Comparison of ENCODE assay signal across 32 cellular contexts in genomic region chr20:30599990-30600389, GRCh38.
"Had no signal": no experiment of that assay in that cellular context is flagged by ENCODE, and none has a peak within 500 bp of the region (broad histone marks: within the 10 kb centered on the region; RNA-seq: fewer than 3 reads in every experiment).

No MANE protein-coding gene starts in this region.

- H3K4me1 ChIP-seq: adrenal gland, ascending aorta, body of pancreas, breast epithelium had no signal

- H3K36me3 ChIP-seq: adrenal gland, ascending aorta, brain microvascular endothelial cell, breast epithelium, cardiac muscle cell had no signal

- ATAC-seq: activated naive CD4-positive, alpha-beta T cell treated with anti-CD3 and anti-CD28 coated beads, Interleukin-2, amount 50 U/mL, for 72 hours; activated naive CD8-positive, alpha-beta T cell treated with anti-CD3 and anti-CD28 coated beads, Interleukin-2, amount 50 U/mL, for 24 hours; activated T-cell treated with anti-CD3 and anti-CD28 coated beads, Interleukin-2, amount 50 U/mL, for 4 hours; activated T-cell treated with anti-CD3 and anti-CD28 coated beads, Interleukin-2, amount 50 U/mL, for 72 hours; activated T-helper 17 cell treated with anti-CD3 and anti-CD28 coated beads, Interleukin-2, amount 50 U/mL, for 72 hours; body of pancreas had no signal

- DNase-seq: activated effector memory CD4-positive, alpha-beta T cell treated with anti-CD3 and anti-CD28 coated beads, Interleukin-2, amount 50 U/mL, for 16 hours; activated effector memory CD4-positive, alpha-beta T cell treated with Interleukin-2 at 50 U/mL for 16 hours; activated gamma-delta T cell; activated gamma-delta T cell treated with Interleukin-2 at 50 U/mL for 16 hours; activated naive CD4-positive, alpha-beta T cell; activated naive CD4-positive, alpha-beta T cell treated with anti-CD3 and anti-CD28 coated beads for 36 hours; activated naive CD4-positive, alpha-beta T cell treated with anti-CD3 and anti-CD28 coated beads, Interleukin-2, amount 10 ng/mL, durations not matched to agents 7 days and 5 days; activated naive CD4-positive, alpha-beta T cell treated with anti-CD3 and anti-CD28 coated beads, Interleukin-2, amount 50 U/mL, for 16 hours; activated naive CD4-positive, alpha-beta T cell treated with Interleukin-2 at 50 U/mL for 16 hours; activated naive CD8-positive, alpha-beta T cell treated with anti-CD3 and anti-CD28 coated beads for 36 hours; activated naive CD8-positive, alpha-beta T cell treated with anti-CD3 and anti-CD28 coated beads, Interleukin-2, amount 10 ng/mL, durations not matched to agents 7 days and 5 days; activated naive CD8-positive, alpha-beta T cell treated with anti-CD3 and anti-CD28 coated beads, Interleukin-2, amount 50 U/mL, for 24 hours; activated T-cell treated with anti-CD3 and anti-CD28 coated beads, Interleukin-2, amount 50 U/mL, for 1 hour; activated T-cell treated with anti-CD3 and anti-CD28 coated beads, Interleukin-2, amount 50 U/mL, for 24 hours; activated T-cell treated with anti-CD3 and anti-CD28 coated beads, Interleukin-2, amount 50 U/mL, for 4 hours; activated T-cell treated with anti-CD3 and anti-CD28 coated beads, Interleukin-2, amount 50 U/mL, for 48 hours; activated T-cell treated with anti-CD3 and anti-CD28 coated beads, Interleukin-2, amount 50 U/mL, for 72 hours; adrenal gland; amniotic stem cell; amygdala; anterior cingulate cortex; aorta; body of pancreas; brain microvascular endothelial cell; caudate nucleus; central memory CD4-positive, alpha-beta T cell; cerebellar nuclear complex had no signal

- H3K9me3 ChIP-seq: adrenal gland, ascending aorta, body of pancreas had no signal

- H3K4me3 ChIP-seq: adrenal gland, ascending aorta, body of pancreas, breast epithelium, cardiac muscle cell had no signal

- H3K27me3 ChIP-seq: adrenal gland, ascending aorta, body of pancreas, brain microvascular endothelial cell, breast epithelium, cardiac muscle cell had no signal

- H3K27ac ChIP-seq: adrenal gland, ascending aorta, body of pancreas, brain microvascular endothelial cell, breast epithelium, cardiac muscle cell had no signal
